8 cellular contexts compared by ENCODE assay signal in genomic region chr10:91198781-91199180, GRCh38. TPM values are rescaled to one million over a fixed set of nuclear protein-coding genes. Genes with fewer than 3 reads are reported as not detected.
A peak's percentile ranks its signal among the peaks of the same experiment; 100 is the strongest.
DNase-seq lines count a peak whose midpoint lies in the region; ATAC-seq, FAIRE-seq and TF ChIP-seq lines count a peak whose summit lies in the region.

No MANE protein-coding gene starts in this region.

- CTCF ChIA-PET in A549 (lab: Yijun Ruan, JAX), result no interaction called here
- CTCF ChIA-PET in activated B cell treated with CpG ODN at 0.5 μM for 24 hours (lab: Charles Lee), result no interaction called here

- H3K9me3 ChIP-seq in A549, result no peaks in the 10 kb centered on the region

- H3K4me1 Mint-ChIP-seq in activated B cell treated with CpG ODN at 0.5 μM for 24 hours (peaks cover 88% of the 10 kb centered on the region), immature natural killer cell (peaks cover 67 to 71% of the 10 kb centered on the region in 2 donors)

- POLR2A ChIA-PET in A549 (lab: Yijun Ruan, JAX) (no interaction called here), activated B cell treated with CpG ODN at 0.5 μM for 24 hours (lab: Charles Lee) (interaction anchor here (1.2 to 1.7 kb wide), 3 partner anchors 35 to 110 kb away, joined by 3 to 11 read pairs (median 5); no protein-coding TSS in a partner anchor)

- TF ChIP-seq POLR2A in A549 (IDR thresholded peaks at IDR 0.05; ENCODE audit: low read length), result no peak

- intact Hi-C loops in activated B cell treated with CpG ODN at 0.5 μM for 24 hours (cut with micrococcal nuclease), result loop anchor here (1.0 to 2.0 kb wide), 2 partner anchors 8 to 16 kb away; no protein-coding TSS in a partner anchor

- FAIRE-seq in A549 (lab: Jason Lieb, UNC) (no peak), HTR-8/SVneo (lab: Jason Lieb, UNC) (no peak)

- no peak overlapping the region for H3K4me3 ChIP-seq in A549

- no peak for TF ChIP-seq RAD21 in A549 (conservative IDR thresholded peaks at IDR 0.05 in 1 of 2, IDR thresholded peaks at IDR 0.05 in 1 of 2)

- H3K27ac ChIP-seq in A549, result peak overlapping the region in 1 of 2 experiments; percentile 41; a peak in 1 of 6 replicates

- peak overlapping the region; percentile 22; the same call in 2 of the 3 replicates for H3K4me2 ChIP-seq in A549

- H3K4me1 ChIP-seq in A549, result peaks cover 22% of the 10 kb centered on the region; the same call in 2 of the 3 replicates

- peaks cover 18% of the 10 kb centered on the region for H3K36me3 Mint-ChIP-seq in activated B cell treated with CpG ODN at 0.5 μM for 24 hours (ENCODE audit: low read depth)
- H3K36me3 Mint-ChIP-seq in immature natural killer cell, result no peaks in the 10 kb centered on the region

- H3K4me3 Mint-ChIP-seq in activated B cell treated with CpG ODN at 0.5 μM for 24 hours, result peak overlapping the region; percentile 11
- H3K4me3 Mint-ChIP-seq in immature natural killer cell, result peak overlapping the region; percentile 4 to 69 (median 48)

- TF ChIP-seq EP300 in A549 (IDR thresholded peaks at IDR 0.05), result no peak

- H3K27ac Mint-ChIP-seq in activated B cell treated with CpG ODN at 0.5 μM for 24 hours (peak overlapping the region; percentile 86), immature natural killer cell (peak overlapping the region; percentile 89 to 95 (median 92))

- TF ChIP-seq CTCF in A549 (IDR thresholded peaks at IDR 0.05) (no peak), activated B cell treated with CpG ODN at 0.5 μM for 24 hours (IDR thresholded peaks at IDR 0.05) (no peak)

- H3K27me3 Mint-ChIP-seq in activated B cell treated with CpG ODN at 0.5 μM for 24 hours, result no peaks in the 10 kb centered on the region
- H3K27me3 Mint-ChIP-seq in immature natural killer cell (ENCODE audit: low read depth in 3 of 3), result peaks cover under 1 to 2% (median 2%) of the 10 kb centered on the region in 3 donors

- DNase-seq in A549 (ENCODE audit: low read depth in 1 of 2, low spot score in 1 of 2), result no peak
- DNase-seq in activated B cell treated with CpG ODN at 0.5 μM for 24 hours, result no peak
- DNase-seq in immature natural killer cell, result peak; percentile 56 to 65 (median 57)
- no peak for DNase-seq in Kasumi-1 (lab: John Stamatoyannopoulos, UW)
- no peak for DNase-seq in HTR-8/SVneo (ENCODE audit: insufficient read length, low spot score)
- no peak for DNase-seq in NCI-H446 treated with DMSO at 0.1 percent for 48 hours (lab: John Stamatoyannopoulos, UW)

- no peak for ATAC-seq in A549
- ATAC-seq in GM18870 (IDR thresholded peaks at IDR 0.05; ENCODE audit: unreplicated experiment), result peak; percentile 75
- peak; percentile 68 for ATAC-seq in HG03066 (IDR thresholded peaks at IDR 0.05; ENCODE audit: low read depth, unreplicated experiment)
- peak; percentile 23 for ATAC-seq in activated B cell treated with CpG ODN at 0.5 μM for 24 hours (ENCODE audit: low read depth)

- H3K9me3 Mint-ChIP-seq in activated B cell treated with CpG ODN at 0.5 μM for 24 hours, result no peaks in the 10 kb centered on the region
- H3K9me3 Mint-ChIP-seq in immature natural killer cell, result no peaks in the 10 kb centered on the region

- 92% methylated on average over 1 of the region's 1 CpG for WGBS in A549 (ENCODE audit: missing lambda C conversion rate)

TF ChIP-seq in A549, 52 proteins besides CTCF, POLR2A, EP300 and RAD21:
- TF ChIP-seq CEBPB (IDR thresholded peaks at IDR 0.05) (0 out of 4 replicates have a peak, but pooled peaks of 1 of the 2 experiments have one; percentile 16), MAFK (IDR thresholded peaks at IDR 0.05; ENCODE audit: partially characterized antibody) (no peak)

RNA-seq across cellular contexts. Expression of gene PCGF5, which starts 21.7 kb away (rescaled TPM):
- 37.9 and 39.9 TPM in 2 replicates for polyA plus RNA-seq in A549 (2011; rRNA removed)
- 25.8 and 29.5 TPM in 2 replicates for polyA plus RNA-seq in A549 (2012; cell fraction: cytosol; rRNA removed)
- 9.1 and 15.0 TPM in 2 replicates for polyA plus RNA-seq in A549 (2012; cell fraction: nucleus; rRNA removed)
- 26.3 to 29.2 TPM (median 28.5 TPM) in 3 replicates for polyA plus RNA-seq in A549 (2017; fragmentation: RNase III; extraction: RNeasy Plus Mini Kit Qiagen cat#74134 plus additional on column Dnase treatment)
- 23.8 and 27.4 TPM in 2 replicates for polyA minus RNA-seq in A549 (2011; rRNA and poly(A)+ RNA removed)
- total RNA-seq in activated B cell treated with CpG ODN at 0.5 μM for 24 hours, result 70.2 and 72.9 TPM in 2 replicates
- polyA plus RNA-seq in immature natural killer cell, result 10 to 100 TPM; 46.2 to 54.8 (median 53.5) TPM

Comparison
In these comparisons a context has a peak if more than half of its experiments do, and no peak if none do; other contexts are left out.
1. ATAC-seq: peak in GM18870 (single experiment), HG03066 (single experiment) and activated B cell treated with CpG ODN at 0.5 μM for 24 hours (single experiment); none in A549 (0 of 2).
2. DNase-seq: peak in immature natural killer cell (3 of 3); none in A549 (0 of 2), activated B cell treated with CpG ODN at 0.5 μM for 24 hours (single experiment), Kasumi-1 (0 of 2), HTR-8/SVneo (single experiment) and NCI-H446 treated with DMSO at 0.1 percent for 48 hours (single experiment).